In genomic region chr21:32648165-32648564, GRCh38 we compare ENCODE assay signal across 8 cellular contexts.
"Had no signal": no experiment of that assay in that cellular context is flagged by ENCODE, and none has a peak within 500 bp of the region (broad histone marks: within the 10 kb centered on the region; RNA-seq: fewer than 3 reads in every experiment).

No MANE protein-coding gene starts in this region.

- H3K27ac ChIP-seq: GM23248 had no signal

- DNase-seq: GM23248, GOT3, H9, HCEC 1CT, HFFc6, IMR-90, KG1 had no signal

- ATAC-seq: K562 had no signal

- H3K9me3 Mint-ChIP-seq: H9, HFFc6 had no signal

- H3K4me3 ChIP-seq: GM23248, K562 had no signal

- H3K4me3 Mint-ChIP-seq: H9, HFFc6 had no signal

- H3K27ac Mint-ChIP-seq: H9, HFFc6 had no signal
